Comparison of ENCODE assay signal across 10 cellular contexts in the genomic region with DNA sequence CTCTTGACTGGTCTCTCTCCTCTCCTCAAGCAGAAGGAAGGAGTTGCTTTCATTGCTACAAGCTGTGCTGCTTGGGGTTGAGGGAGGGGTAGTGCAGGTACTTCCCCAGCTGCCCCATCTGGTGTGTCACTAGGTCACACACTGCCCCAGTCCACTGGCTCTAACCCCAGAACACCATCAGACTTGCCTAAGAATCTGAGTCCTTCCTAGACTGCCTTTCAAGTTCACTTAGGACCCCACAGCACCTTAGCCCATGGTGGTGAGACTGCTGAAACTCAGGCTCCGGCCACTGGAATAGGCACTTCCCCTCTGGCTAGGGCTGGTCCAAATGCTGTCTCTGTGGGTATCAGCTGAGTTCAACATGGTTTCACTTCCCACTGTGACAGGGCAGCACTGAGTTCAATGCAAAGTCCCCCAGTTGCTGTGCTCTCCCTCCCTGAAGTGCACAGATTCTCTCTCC.
DNase-seq lines count a peak whose midpoint lies in the region; ATAC-seq and TF ChIP-seq lines count a peak whose summit lies in the region.
"Had no signal": no experiment of that assay in that cellular context is flagged by ENCODE, and none has a peak within 500 bp of the region (broad histone marks: within the 10 kb centered on the region; RNA-seq: fewer than 3 reads in every experiment).

No MANE protein-coding gene starts in this region.

- H3K4me3 ChIP-seq in NB4 (ENCODE audit: low read depth, low read length) (no peak overlapping the region), aorta (ENCODE audit: low read length in 2 of 2) (no peak overlapping the region)

- DNase-seq in GM20000 (ENCODE audit: low spot score), result peak; percentile 32
- peak; percentile 5 for DNase-seq in NB4 (ENCODE audit: low read depth)
- no peak for DNase-seq in midbrain (lab: John Stamatoyannopoulos, UW)
- no peak for DNase-seq in aorta
- DNase-seq in activated gamma-delta T cell (lab: John Stamatoyannopoulos, UW), result no peak
- no peak for DNase-seq in NCI-H226
- DNase-seq: activated naive CD4-positive, alpha-beta T cell treated with anti-CD3 and anti-CD28 coated beads, Interleukin-2, amount 10 ng/mL, durations not matched to agents 7 days and 5 days had no signal

- H3K4me1 ChIP-seq in aorta (ENCODE audit: control insufficient read depth in 1 of 2, insufficient read depth in 2 of 2, low read length in 2 of 2), result peaks cover 0 to 5% of the 10 kb centered on the region in 2 donors

- WGBS in aorta, 2 donors, result 94 to 100% methylated on average over 1 of the region's 1 CpG

- TF ChIP-seq POLR2A in NB4 (IDR thresholded peaks at IDR 0.05; ENCODE audit: extremely low read depth, insufficient read length), result no peak

- H3K9me3 ChIP-seq in aorta (ENCODE audit: control insufficient read depth, low read length), result no peaks in the 10 kb centered on the region

- peaks cover 4 to 5% of the 10 kb centered on the region in 2 donors for H3K36me3 ChIP-seq in aorta (ENCODE audit: control insufficient read depth in 1 of 2, insufficient read depth in 2 of 2, low read length in 1 of 2)

- ATAC-seq in GM18499 (IDR thresholded peaks at IDR 0.05; ENCODE audit: insufficient read depth, unreplicated experiment), result peak; percentile 92
- ATAC-seq in HG03025 (IDR thresholded peaks at IDR 0.05; ENCODE audit: low FRiP score, unreplicated experiment), result peak; percentile 97
- ATAC-seq in aorta (ENCODE audit: low FRiP score), result no peak

- TF ChIP-seq CTCF in GM20000 (IDR thresholded peaks at IDR 0.05; ENCODE audit: extremely low read depth, missing control alignments) (no peak), NB4 (IDR thresholded peaks at IDR 0.05; ENCODE audit: low read depth, low read length) (no peak)

- intact Hi-C loops in aorta (cut with DNase I), result no loop called here

- no peaks in the 10 kb centered on the region for H3K27me3 ChIP-seq in aorta (ENCODE audit: control insufficient read depth in 1 of 2, insufficient read depth in 2 of 2, low read length in 1 of 2)

- H3K27ac ChIP-seq in aorta (ENCODE audit: low read depth in 1 of 2, low read length in 2 of 2), result no peak overlapping the region
- H3K27ac ChIP-seq: VCaP had no signal

Comparison
In these comparisons a context has a peak if more than half of its experiments do, and no peak if none do; other contexts are left out.
1. DNase-seq: peak in GM20000 (single experiment) and NB4 (single experiment); none in midbrain (single experiment), aorta (0 of 2), activated gamma-delta T cell (single experiment) and NCI-H226 (single experiment).